ENCODE assay signal across 8 cellular contexts in the genomic region with DNA sequence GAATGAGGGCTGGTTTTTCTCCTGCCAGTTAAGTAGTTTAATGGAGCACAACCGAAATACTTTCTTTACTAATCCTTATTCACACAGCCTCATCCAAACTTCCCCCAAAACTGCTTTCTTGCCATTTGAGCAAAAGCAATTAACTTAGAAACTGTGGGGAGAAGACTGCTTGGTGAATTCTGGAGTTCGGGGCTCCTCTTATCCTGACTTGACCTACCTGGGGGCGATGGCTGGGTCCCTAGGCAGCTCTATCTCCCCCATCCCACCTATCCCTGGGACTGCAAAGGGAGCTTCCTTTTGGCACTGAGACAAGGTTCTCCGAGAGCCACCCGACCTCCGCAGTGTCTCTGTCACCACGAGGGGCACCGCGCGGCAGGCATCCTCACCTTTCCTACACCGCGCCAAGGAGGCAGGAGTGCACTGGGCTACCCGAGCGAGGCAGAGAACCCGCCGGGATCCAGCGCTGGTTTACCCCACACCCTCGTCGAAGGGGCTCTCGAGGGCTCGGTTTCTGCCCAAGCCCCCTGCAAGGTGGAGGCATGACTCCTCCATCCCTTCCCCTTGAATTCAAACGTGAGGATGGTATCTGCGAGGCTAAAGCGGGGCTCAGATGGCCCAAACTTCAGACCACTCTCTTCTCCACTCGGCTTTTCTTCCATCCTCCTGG. TPM values are rescaled to one million over a fixed set of nuclear protein-coding genes. Genes with fewer than 3 reads are reported as not detected.
DNase-seq lines count a peak whose midpoint lies in the region; ATAC-seq and TF ChIP-seq lines count a peak whose summit lies in the region.

No MANE protein-coding gene starts in this region.

- H3K27ac Mint-ChIP-seq in CD8-positive, alpha-beta memory T cell = peak overlapping the region; percentile 98 to 100 (median 99)
- H3K27ac Mint-ChIP-seq in GM23338 = peak overlapping the region; percentile 92
- H3K27ac Mint-ChIP-seq in activated T-helper 1 cell treated with anti-CD3 and anti-CD28 coated beads, Interleukin-12 subunit alpha, Interleukin-12 subunit beta, Interleukin-2, Interleukin-4 antibody, amounts not matched to agents 30 ng/mL and 10 ng/mL and 1 ng/mL, durations not matched to agents 14 hours and 24 hours and 36 hours = peak overlapping the region; percentile 94

- peaks cover 31 to 61% (median 45%) of the 10 kb centered on the region in 3 donors for H3K4me1 Mint-ChIP-seq in CD8-positive, alpha-beta memory T cell
- H3K4me1 Mint-ChIP-seq in GM23338 = peaks cover 22% of the 10 kb centered on the region
- H3K4me1 Mint-ChIP-seq in activated T-helper 1 cell treated with anti-CD3 and anti-CD28 coated beads, Interleukin-12 subunit alpha, Interleukin-12 subunit beta, Interleukin-2, Interleukin-4 antibody, amounts not matched to agents 30 ng/mL and 10 ng/mL and 1 ng/mL, durations not matched to agents 14 hours and 24 hours and 36 hours (ENCODE audit: low read depth) = peaks cover 51% of the 10 kb centered on the region

- no peak for TF ChIP-seq POLR2A in gastroesophageal sphincter (IDR thresholded peaks at IDR 0.05)
- TF ChIP-seq POLR2A in ovary (IDR thresholded peaks at IDR 0.05) = no peak

- peaks cover 18% of the 10 kb centered on the region; the same call in 1 of the 2 replicates for H3F3A ChIP-seq in GM23338 (replicated peaks; ENCODE audit: low read depth)

- peaks cover 30% of the 10 kb centered on the region for H3K4me1 ChIP-seq in CD8-positive, alpha-beta memory T cell (ENCODE audit: insufficient read depth, low read length)
- peaks cover 15% of the 10 kb centered on the region for H3K4me1 ChIP-seq in GM23338 (ENCODE audit: insufficient read depth)
- peaks cover 3 to 41% (median 7%) of the 10 kb centered on the region in 3 donors for H3K4me1 ChIP-seq in gastroesophageal sphincter
- peaks cover 4% of the 10 kb centered on the region for H3K4me1 ChIP-seq in ovary (ENCODE audit: insufficient read depth)

- ATAC-seq in GM23338 = peak; percentile 63
- ATAC-seq in gastroesophageal sphincter = no peak

- peak overlapping the region; percentile 94 for H3K4me2 ChIP-seq in GM23338

- H3K9me3 Mint-ChIP-seq in CD8-positive, alpha-beta memory T cell = no peaks in the 10 kb centered on the region
- no peaks in the 10 kb centered on the region; the same call in 2 of the 3 replicates for H3K9me3 Mint-ChIP-seq in GM23338
- no peaks in the 10 kb centered on the region for H3K9me3 Mint-ChIP-seq in activated T-helper 1 cell treated with anti-CD3 and anti-CD28 coated beads, Interleukin-12 subunit alpha, Interleukin-12 subunit beta, Interleukin-2, Interleukin-4 antibody, amounts not matched to agents 30 ng/mL and 10 ng/mL and 1 ng/mL, durations not matched to agents 14 hours and 24 hours and 36 hours

- peaks cover 0 to 1% of the 10 kb centered on the region in 2 donors for H3K27me3 Mint-ChIP-seq in CD8-positive, alpha-beta memory T cell
- H3K27me3 Mint-ChIP-seq in GM23338 (ENCODE audit: insufficient read depth, low read depth, poor library complexity) = peaks cover 18% of the 10 kb centered on the region
- H3K27me3 Mint-ChIP-seq in activated T-helper 1 cell treated with anti-CD3 and anti-CD28 coated beads, Interleukin-12 subunit alpha, Interleukin-12 subunit beta, Interleukin-2, Interleukin-4 antibody, amounts not matched to agents 30 ng/mL and 10 ng/mL and 1 ng/mL, durations not matched to agents 14 hours and 24 hours and 36 hours (ENCODE audit: insufficient read depth) = no peaks in the 10 kb centered on the region

- CTCF ChIA-PET in CD8-positive, alpha-beta memory T cell (lab: Charles Lee) = interaction anchor here (1.7 kb wide), 1 partner anchor 17 kb away, joined by 6 read pairs; no protein-coding TSS in a partner anchor

- no peaks in the 10 kb centered on the region for H3K9me2 ChIP-seq in GM23338 (ENCODE audit: insufficient read depth)

- peak overlapping the region; percentile 84 for H3K4me3 ChIP-seq in CD8-positive, alpha-beta memory T cell (ENCODE audit: low read length)
- H3K4me3 ChIP-seq in GM23338 = peak overlapping the region; percentile 80
- peak overlapping the region; percentile 89 to 93 for H3K4me3 ChIP-seq in gastroesophageal sphincter
- H3K4me3 ChIP-seq in ovary = peak overlapping the region; percentile 90

- H4K20me1 ChIP-seq in GM23338 (replicated peaks; ENCODE audit: insufficient read depth) = peaks cover 19% of the 10 kb centered on the region

- POLR2A ChIA-PET in CD8-positive, alpha-beta memory T cell (lab: Charles Lee) = interaction anchor here (0.6 to 4.0 kb wide), 6 partner anchors 14 to 655 kb away, joined by 3 to 48 read pairs (median 6); a partner anchor contains a TSS

- TF ChIP-seq CTCF in GM23338 (conservative IDR thresholded peaks at IDR 0.05; ENCODE audit: low read depth in 2 of 2) (no peak), gastroesophageal sphincter (IDR thresholded peaks at IDR 0.05) (no peak), ovary (IDR thresholded peaks at IDR 0.05) (peak in 1 of 3 donors; percentile 5)

- no peaks in the 10 kb centered on the region for H3K9me3 ChIP-seq in CD8-positive, alpha-beta memory T cell (ENCODE audit: low read length)
- no peaks in the 10 kb centered on the region for H3K9me3 ChIP-seq in gastroesophageal sphincter
- no peaks in the 10 kb centered on the region for H3K9me3 ChIP-seq in ovary

- peak overlapping the region; percentile 86 for H2AFZ ChIP-seq in GM23338

- H3K36me3 Mint-ChIP-seq in CD8-positive, alpha-beta memory T cell = peaks cover 0 to 29% (median 3%) of the 10 kb centered on the region in 3 donors
- H3K36me3 Mint-ChIP-seq in GM23338 (ENCODE audit: low read depth) = peaks cover 37% of the 10 kb centered on the region
- peaks cover 27% of the 10 kb centered on the region for H3K36me3 Mint-ChIP-seq in activated T-helper 1 cell treated with anti-CD3 and anti-CD28 coated beads, Interleukin-12 subunit alpha, Interleukin-12 subunit beta, Interleukin-2, Interleukin-4 antibody, amounts not matched to agents 30 ng/mL and 10 ng/mL and 1 ng/mL, durations not matched to agents 14 hours and 24 hours and 36 hours (ENCODE audit: low read depth)

- H3K36me3 ChIP-seq in CD8-positive, alpha-beta memory T cell (ENCODE audit: insufficient read depth, low read length) = peaks cover 2% of the 10 kb centered on the region
- peaks cover 21% of the 10 kb centered on the region for H3K36me3 ChIP-seq in GM23338 (ENCODE audit: insufficient read depth)
- peaks cover 0 to 31% of the 10 kb centered on the region in 2 donors for H3K36me3 ChIP-seq in gastroesophageal sphincter
- no peaks in the 10 kb centered on the region for H3K36me3 ChIP-seq in ovary

- DNase-seq in CD8-positive, alpha-beta memory T cell = peak; percentile 14 to 61 (median 37)
- peak; percentile 74 for DNase-seq in GM23338 (ENCODE audit: low spot score)
- DNase-seq in NOMO-1 treated with DMSO at 0.1 percent for 48 hours (lab: John Stamatoyannopoulos, UW; ENCODE audit: unreplicated experiment) = peak; percentile 44
- DNase-seq in activated T-helper 1 cell treated with anti-CD3 and anti-CD28 coated beads, Interleukin-12 subunit alpha, Interleukin-12 subunit beta, Interleukin-2, Interleukin-4 antibody, amounts not matched to agents 30 ng/mL and 10 ng/mL and 1 ng/mL, durations not matched to agents 14 hours and 24 hours and 36 hours (ENCODE audit: low spot score) = peak; percentile 33
- DNase-seq in ovary = peak; percentile 26 to 63 (median 61)
- DNase-seq in middle frontal gyrus (ENCODE audit: extremely low spot score, low spot score) = no peak
- DNase-seq in SIG-M5 treated with dmso at 0.1 percent for 504 hours (lab: John Stamatoyannopoulos, UW; ENCODE audit: unreplicated experiment) = no peak

- intact Hi-C loops in activated T-helper 1 cell treated with anti-CD3 and anti-CD28 coated beads, Interleukin-12 subunit alpha, Interleukin-12 subunit beta, Interleukin-2, Interleukin-4 antibody, amounts not matched to agents 30 ng/mL and 10 ng/mL and 1 ng/mL, durations not matched to agents 14 hours and 24 hours and 36 hours (cut with micrococcal nuclease) = loop anchor here (2.0 to 10.0 kb wide), 3 partner anchors 161 to 455 kb away; a partner anchor contains a TSS
- intact Hi-C loops in ovary (cut with DNase I) = no loop called here

- H3K27ac ChIP-seq in CD8-positive, alpha-beta memory T cell (ENCODE audit: low read depth, low read length) = peak overlapping the region; percentile 99
- H3K27ac ChIP-seq in GM23338 (ENCODE audit: low read depth) (peak overlapping the region; percentile 92), gastroesophageal sphincter (peak overlapping the region; percentile 83 to 99 (median 97)), ovary (peak overlapping the region; percentile 87 to 94)

- 3 to 14% methylated on average over 3 to 14 of the region's 25 CpGs for WGBS in gastroesophageal sphincter (ENCODE audit: low coverage in 1 of 2), 2 donors
- 2% methylated on average over 24 to 25 of the region's 25 CpGs for WGBS in ovary, 3 donors

- H3K4me3 Mint-ChIP-seq in CD8-positive, alpha-beta memory T cell = peak overlapping the region; percentile 91 to 100 (median 95)
- H3K4me3 Mint-ChIP-seq in GM23338 = peak overlapping the region; percentile 98
- peak overlapping the region; percentile 93 for H3K4me3 Mint-ChIP-seq in activated T-helper 1 cell treated with anti-CD3 and anti-CD28 coated beads, Interleukin-12 subunit alpha, Interleukin-12 subunit beta, Interleukin-2, Interleukin-4 antibody, amounts not matched to agents 30 ng/mL and 10 ng/mL and 1 ng/mL, durations not matched to agents 14 hours and 24 hours and 36 hours

- H3K79me2 ChIP-seq in GM23338 (replicated peaks; ENCODE audit: insufficient read depth) = peaks cover 61% of the 10 kb centered on the region

- H3K27me3 ChIP-seq in CD8-positive, alpha-beta memory T cell (ENCODE audit: insufficient read depth, low read length, poor library complexity, severe bottlenecking) = no peaks in the 10 kb centered on the region
- H3K27me3 ChIP-seq in GM23338 (ENCODE audit: insufficient read depth) = no peaks in the 10 kb centered on the region
- no peaks in the 10 kb centered on the region for H3K27me3 ChIP-seq in gastroesophageal sphincter
- no peaks in the 10 kb centered on the region for H3K27me3 ChIP-seq in ovary

- TF ChIP-seq EP300 in gastroesophageal sphincter (IDR thresholded peaks at IDR 0.05) (no peak), ovary (IDR thresholded peaks at IDR 0.05) (no peak)

RNA-seq across cellular contexts. Expression of a gene that starts 0.7 kb away (rescaled TPM):
- 10 to 100 TPM; 84.2 to 86.9 TPM for total RNA-seq in CD8-positive, alpha-beta memory T cell
- polyA plus RNA-seq in CD8-positive, alpha-beta memory T cell = 12.5 TPM
- 40.4 and 53.8 TPM in 2 replicates for total RNA-seq in GM23338 (2014; rRNA removed; shearing (Covaris generic))
- polyA plus RNA-seq in GM23338 (2016; fragmentation: Nextera tagmentation; extraction: Ambion mirVana) = 33.7 and 37.9 TPM in 2 replicates
- 84.8 and 86.4 TPM in 2 replicates for total RNA-seq in activated T-helper 1 cell treated with anti-CD3 and anti-CD28 coated beads, Interleukin-12 subunit alpha, Interleukin-12 subunit beta, Interleukin-2, Interleukin-4 antibody, amounts not matched to agents 30 ng/mL and 10 ng/mL and 1 ng/mL, durations not matched to agents 14 hours and 24 hours and 36 hours
- total RNA-seq in gastroesophageal sphincter = 10 to 100 TPM; 18.2 to 77.7 (median 21.4) TPM
- total RNA-seq in ovary = 10 to 100 TPM; 15.4 to 34.5 (median 22.8) TPM
- 10 to 100 TPM; 10.8 to 26.9 TPM for polyA plus RNA-seq in ovary

RNA-seq across cellular contexts. Expression of a gene that starts 1.0 kb away (rescaled TPM):
- 100 to 1,000 TPM; 447 to 453 TPM for total RNA-seq in CD8-positive, alpha-beta memory T cell
- 456 TPM for polyA plus RNA-seq in CD8-positive, alpha-beta memory T cell
- 495 and 498 TPM in 2 replicates for total RNA-seq in GM23338 (2014; rRNA removed; shearing (Covaris generic))
- polyA plus RNA-seq in GM23338 (2016; fragmentation: Nextera tagmentation; extraction: Ambion mirVana) (351 and 352 TPM in 2 replicates), ovary (100 to 1,000 TPM; 165 to 380 TPM)
- total RNA-seq in activated T-helper 1 cell treated with anti-CD3 and anti-CD28 coated beads, Interleukin-12 subunit alpha, Interleukin-12 subunit beta, Interleukin-2, Interleukin-4 antibody, amounts not matched to agents 30 ng/mL and 10 ng/mL and 1 ng/mL, durations not matched to agents 14 hours and 24 hours and 36 hours = 367 and 368 TPM in 2 replicates
- total RNA-seq in gastroesophageal sphincter (100 to 1,000 TPM; 236 to 277 (median 258) TPM), ovary (100 to 1,000 TPM; 147 to 239 (median 200) TPM)

RNA-seq across cellular contexts. Expression of a gene that starts 30.5 kb away (rescaled TPM):
- total RNA-seq in CD8-positive, alpha-beta memory T cell = 10 to 100 TPM; 27.5 to 33.2 TPM
- 33.3 TPM for polyA plus RNA-seq in CD8-positive, alpha-beta memory T cell
- total RNA-seq in GM23338 (2014; rRNA removed; shearing (Covaris generic)) = 8.7 and 12.1 TPM in 2 replicates
- polyA plus RNA-seq in GM23338 (2016; fragmentation: Nextera tagmentation; extraction: Ambion mirVana) = 9.9 TPM in 2 replicates
- 21.4 and 22.6 TPM in 2 replicates for total RNA-seq in activated T-helper 1 cell treated with anti-CD3 and anti-CD28 coated beads, Interleukin-12 subunit alpha, Interleukin-12 subunit beta, Interleukin-2, Interleukin-4 antibody, amounts not matched to agents 30 ng/mL and 10 ng/mL and 1 ng/mL, durations not matched to agents 14 hours and 24 hours and 36 hours
- 10 to 100 TPM; 32.7 to 42.5 (median 37.1) TPM for total RNA-seq in gastroesophageal sphincter
- 10 to 100 TPM; 40.5 to 68.6 (median 55.7) TPM for total RNA-seq in ovary
- 10 to 100 TPM; 19.9 to 76.6 TPM for polyA plus RNA-seq in ovary

RNA-seq across cellular contexts. Expression of a gene that starts 59.3 kb away (rescaled TPM):
- not detected for total RNA-seq in CD8-positive, alpha-beta memory T cell
- not detected for polyA plus RNA-seq in CD8-positive, alpha-beta memory T cell
- total RNA-seq in GM23338 (2014; rRNA removed; shearing (Covaris generic)) = 0.35 and 0.47 TPM in 2 replicates
- polyA plus RNA-seq in GM23338 (2016; fragmentation: Nextera tagmentation; extraction: Ambion mirVana) (0.45 and 0.50 TPM in 2 replicates), ovary (100 to 1,000 TPM in 1 of 2 donors, 1 to 10 TPM in 1; 2.5 to 151 TPM)
- not detected in 2 replicates for total RNA-seq in activated T-helper 1 cell treated with anti-CD3 and anti-CD28 coated beads, Interleukin-12 subunit alpha, Interleukin-12 subunit beta, Interleukin-2, Interleukin-4 antibody, amounts not matched to agents 30 ng/mL and 10 ng/mL and 1 ng/mL, durations not matched to agents 14 hours and 24 hours and 36 hours
- total RNA-seq in gastroesophageal sphincter (10 to 100 TPM in 1 of 4 donors, 1 to 10 TPM in 3; 3.0 to 22.2 (median 5.8) TPM), ovary (100 to 1,000 TPM in 4 of 7 donors, 10 to 100 TPM in 3; 56.9 to 209 (median 101) TPM)

Comparison
In these comparisons a context has a peak if more than half of its experiments do, and no peak if none do; other contexts are left out.
1. DNase-seq: peak in CD8-positive, alpha-beta memory T cell (5 of 5), GM23338 (single experiment), NOMO-1 treated with DMSO at 0.1 percent for 48 hours (single experiment), activated T-helper 1 cell treated with anti-CD3 and anti-CD28 coated beads, Interleukin-12 subunit alpha, Interleukin-12 subunit beta, Interleukin-2, Interleukin-4 antibody, amounts not matched to agents 30 ng/mL and 10 ng/mL and 1 ng/mL, durations not matched to agents 14 hours and 24 hours and 36 hours (single experiment) and ovary (5 of 5); none in middle frontal gyrus (single experiment) and SIG-M5 treated with dmso at 0.1 percent for 504 hours (single experiment).
2. Peak in every context shown above with its lines, with median percentiles within 50 percentile points of each other: H3K27ac ChIP-seq, H3K4me3 ChIP-seq, H3K27ac Mint-ChIP-seq and H3K4me3 Mint-ChIP-seq.